Comparison of ENCODE assay signal across 8 cellular contexts in the genomic region with DNA sequence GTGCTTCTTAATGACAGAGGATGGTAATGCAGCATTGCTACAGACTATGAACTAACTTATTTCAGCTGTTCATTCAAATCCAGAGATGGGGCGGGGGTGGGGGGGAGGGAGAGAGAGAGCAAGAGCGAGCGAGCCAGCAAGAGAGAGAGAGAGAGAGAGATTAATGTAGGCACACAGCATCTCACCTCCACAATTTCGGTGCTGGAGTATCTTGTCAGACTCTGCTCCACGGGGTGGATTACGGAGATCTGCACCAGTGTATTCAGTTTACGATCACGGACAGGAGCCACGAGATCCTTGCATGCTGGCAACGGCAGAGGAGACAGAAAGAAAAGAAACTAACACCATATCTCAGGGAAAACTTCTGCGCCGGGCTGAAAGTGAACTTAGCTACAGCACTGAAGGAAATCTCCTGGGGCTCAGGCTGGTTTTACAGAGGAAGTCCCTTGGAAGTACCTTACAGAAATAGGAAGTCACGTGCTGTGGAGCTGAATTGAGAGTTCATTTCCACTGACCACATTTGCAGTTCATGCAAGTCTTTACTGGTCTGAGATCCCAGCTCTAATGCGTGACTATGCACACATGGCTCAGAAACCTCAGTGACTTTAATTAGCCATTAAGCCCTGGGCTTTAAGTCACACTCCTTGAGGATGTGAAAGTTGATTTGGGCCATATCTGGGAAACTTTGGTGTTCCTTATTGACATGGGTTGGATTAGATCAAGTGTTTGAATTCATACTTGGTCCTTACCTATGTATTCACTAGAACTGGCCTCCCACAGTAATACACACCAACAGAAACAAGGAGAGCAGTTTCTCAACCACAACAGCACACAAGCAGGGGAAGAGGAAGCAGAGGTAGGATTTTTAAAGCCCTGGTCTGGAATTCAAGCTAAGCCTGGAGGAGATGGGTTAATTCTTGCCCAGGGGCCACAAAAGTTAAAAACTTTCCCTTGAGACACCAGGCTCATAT.
DNase-seq lines count a peak whose midpoint lies in the region; ATAC-seq and TF ChIP-seq lines count a peak whose summit lies in the region.

No MANE protein-coding gene starts in this region.

- H3K36me3 ChIP-seq in HUES6 (ENCODE audit: control insufficient read depth, insufficient read depth, low read length), result no peaks in the 10 kb centered on the region
- H3K36me3 ChIP-seq in left lung, result no peaks in the 10 kb centered on the region

- intact Hi-C loops in left lung (cut with DNase I), result no loop called here

- H3K9me3 ChIP-seq in HUES6 (ENCODE audit: control insufficient read depth, insufficient read depth, low read depth, low read length) (no peaks in the 10 kb centered on the region), left lung (no peaks in the 10 kb centered on the region)

- no peak for TF ChIP-seq CTCF in WI38 (IDR thresholded peaks at IDR 0.05; ENCODE audit: low read depth, low read length)
- TF ChIP-seq CTCF in left lung (IDR thresholded peaks at IDR 0.05), result no peak

- ATAC-seq in GM21381 (IDR thresholded peaks at IDR 0.05; ENCODE audit: unreplicated experiment) (peak; percentile 51), left lung (peak; percentile 76), GM19455 (IDR thresholded peaks at IDR 0.05; ENCODE audit: unreplicated experiment) (no peak)

- H3K9ac ChIP-seq in HUES6 (ENCODE audit: low read length), result peak overlapping the region; percentile 56

- H3K4me3 ChIP-seq in HUES6 (ENCODE audit: low read depth, low read length) (peak overlapping the region; percentile 51), WI38 (ENCODE audit: low read depth, low read length) (peak overlapping the region; percentile 60), left lung (peak overlapping the region; percentile 31 to 38)

- H3K27ac ChIP-seq in HUES6 (ENCODE audit: low read depth, low read length) (peak overlapping the region; percentile 77; the same call in 1 of the 2 replicates), left lung (peak overlapping the region; percentile 66 to 78)

- no peaks in the 10 kb centered on the region for H3K27me3 ChIP-seq in HUES6 (ENCODE audit: control insufficient read depth, insufficient read depth, low read length)
- no peaks in the 10 kb centered on the region for H3K27me3 ChIP-seq in left lung

- H3K4me1 ChIP-seq in HUES6 (ENCODE audit: control insufficient read depth, insufficient read depth, low read length), result peaks cover 39% of the 10 kb centered on the region
- peaks cover 0 to 26% of the 10 kb centered on the region in 2 donors for H3K4me1 ChIP-seq in left lung

- DNase-seq in C1 segment of cervical spinal cord (lab: John Stamatoyannopoulos, UW), result peak in 9 of 14 donors; percentile 13 to 68 (median 29)
- peak; percentile 81 for DNase-seq in cerebellar cortex (ENCODE audit: low spot score)
- DNase-seq in left lung, result peak in 1 of 2 donors; percentile 45
- DNase-seq in stimulated activated CD4-positive, alpha-beta T cell treated with anti-CD3 and anti-CD28 coated beads, Interleukin-4, amount 100 ng/mL, for 48 hours (ENCODE audit: low read depth in 2 of 2), result peak; percentile 41 to 42
